In the genomic region with DNA sequence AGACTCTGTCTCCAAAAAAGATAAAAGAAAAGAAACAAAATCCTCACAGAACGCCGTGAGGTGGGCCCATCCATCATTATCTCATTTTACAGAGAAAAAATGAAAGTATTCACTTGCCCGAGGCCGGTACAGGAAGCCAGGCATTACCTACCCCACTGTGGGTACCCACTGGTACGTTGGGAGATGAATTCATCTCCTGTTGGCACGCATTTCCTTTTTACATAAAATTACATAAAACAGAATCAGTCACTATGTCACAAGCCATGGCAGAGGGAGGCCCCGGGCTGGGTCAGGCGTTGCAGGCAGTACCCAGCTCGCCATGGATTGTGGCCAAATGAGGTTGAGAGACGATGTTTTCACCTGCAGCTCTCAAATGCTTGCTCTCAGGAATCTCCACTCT, we compare ENCODE assay signal across 20 cellular contexts. TPM values are rescaled to one million over a fixed set of nuclear protein-coding genes. Genes with fewer than 3 reads are reported as not detected.
DNase-seq lines count a peak whose midpoint lies in the region; ATAC-seq and TF ChIP-seq lines count a peak whose summit lies in the region.
"Had no signal": no experiment of that assay in that cellular context is flagged by ENCODE, and none has a peak within 500 bp of the region (broad histone marks: within the 10 kb centered on the region; RNA-seq: fewer than 3 reads in every experiment).

No MANE protein-coding gene starts in this region.

- H3K4me3 Mint-ChIP-seq in naive thymus-derived CD4-positive, alpha-beta T cell = peak overlapping the region in 7 of 10 donors; percentile 16 to 56 (median 35)
- no peak overlapping the region for H3K4me3 Mint-ChIP-seq in natural killer cell
- H3K4me3 Mint-ChIP-seq: GM23338 had no signal

- H3K9me3 Mint-ChIP-seq in naive thymus-derived CD4-positive, alpha-beta T cell = no peaks in the 10 kb centered on the region
- H3K9me3 Mint-ChIP-seq in natural killer cell = no peaks in the 10 kb centered on the region
- H3K9me3 Mint-ChIP-seq: GM23338 had no signal

- CTCF ChIA-PET in RWPE1 (lab: Yijun Ruan, JAX) = interaction anchor here (0.7 kb wide), 1 partner anchor 333 kb away, joined by 3 read pairs; no protein-coding TSS in a partner anchor
- CTCF ChIA-PET in naive thymus-derived CD4-positive, alpha-beta T cell (lab: Charles Lee) = interaction anchor here (0.6 kb wide), 1 partner anchor 222 kb away, joined by 3 read pairs; no protein-coding TSS in a partner anchor

- H3K4me1 ChIP-seq in naive thymus-derived CD4-positive, alpha-beta T cell (ENCODE audit: control insufficient read depth in 2 of 2, insufficient read depth in 2 of 2, low read length in 2 of 2) = no peaks in the 10 kb centered on the region
- H3K4me1 ChIP-seq: SJSA1 had no signal

- peak overlapping the region; percentile 2; the same call in 1 of the 2 replicates for H3K27ac ChIP-seq in RWPE1
- H3K27ac ChIP-seq in naive thymus-derived CD4-positive, alpha-beta T cell (ENCODE audit: low read depth, low read length) = no peak overlapping the region
- H3K27ac ChIP-seq: C4-2B, KMS-11, SJSA1 had no signal

- no peak overlapping the region for H3K27ac Mint-ChIP-seq in naive thymus-derived CD4-positive, alpha-beta T cell
- H3K27ac Mint-ChIP-seq in natural killer cell = no peak overlapping the region
- H3K27ac Mint-ChIP-seq: GM23338 had no signal

- H3K4me1 Mint-ChIP-seq in naive thymus-derived CD4-positive, alpha-beta T cell = peaks cover 0 to 7% (median 0%) of the 10 kb centered on the region in 7 donors
- H3K4me1 Mint-ChIP-seq in natural killer cell = no peaks in the 10 kb centered on the region
- H3K4me1 Mint-ChIP-seq: GM23338 had no signal

- TF ChIP-seq CTCF in RWPE1 (conservative IDR thresholded peaks at IDR 0.05; ENCODE audit: low read depth) (no peak), natural killer cell (IDR thresholded peaks at IDR 0.05) (no peak)

- H3K36me3 ChIP-seq in naive thymus-derived CD4-positive, alpha-beta T cell (ENCODE audit: control insufficient read depth in 2 of 3, insufficient read depth in 3 of 3, low read length in 3 of 3) = no peaks in the 10 kb centered on the region
- H3K36me3 ChIP-seq: SJSA1 had no signal

- H3K36me3 Mint-ChIP-seq in naive thymus-derived CD4-positive, alpha-beta T cell = peaks cover 0 to 4% (median 0%) of the 10 kb centered on the region in 5 donors
- no peaks in the 10 kb centered on the region for H3K36me3 Mint-ChIP-seq in natural killer cell

- peak; percentile 18 to 64 for DNase-seq in NOMO-1 (lab: John Stamatoyannopoulos, UW; ENCODE audit: unreplicated experiment in 2 of 2)
- DNase-seq in NOMO-1 treated with dmso at 0.1 percent for 144 hours (lab: John Stamatoyannopoulos, UW; ENCODE audit: unreplicated experiment) = no peak
- peak; percentile 89 for DNase-seq in GF-D8 (lab: John Stamatoyannopoulos, UW)
- no peak for DNase-seq in RWPE1 (ENCODE audit: low spot score)
- peak in 4 of 9 donors; percentile 6 to 19 (median 12) for DNase-seq in naive thymus-derived CD4-positive, alpha-beta T cell
- DNase-seq in natural killer cell = no peak
- no peak for DNase-seq in NCI-H2171 (lab: John Stamatoyannopoulos, UW)
- DNase-seq: 8988T, Calu3, DMS79 treated with DMSO at 0.1 percent for 48 hours, MM.1S, NCI-H1417, NCI-H2029, NCI-H510A treated with DMSO at 0.1 percent for 48 hours, OCI-M1 had no signal

- intact Hi-C loops in naive thymus-derived CD4-positive, alpha-beta T cell (cut with micrococcal nuclease) = no loop called here
- intact Hi-C loops in natural killer cell (cut with micrococcal nuclease) = no loop called here

- H3K4me3 ChIP-seq in naive thymus-derived CD4-positive, alpha-beta T cell (ENCODE audit: low read length) = no peak overlapping the region
- H3K4me3 ChIP-seq: GM23338, SJSA1 had no signal

- H3K27me3 Mint-ChIP-seq in naive thymus-derived CD4-positive, alpha-beta T cell = peaks cover 0 to 5% (median 4%) of the 10 kb centered on the region in 5 donors
- no peaks in the 10 kb centered on the region for H3K27me3 Mint-ChIP-seq in natural killer cell (ENCODE audit: low read depth in 2 of 2)

- POLR2A ChIA-PET in RWPE1 (lab: Yijun Ruan, JAX; ENCODE audit: low non-redundant PET) = no interaction called here
- POLR2A ChIA-PET in naive thymus-derived CD4-positive, alpha-beta T cell (lab: Charles Lee) = no interaction called here

- ATAC-seq in naive thymus-derived CD4-positive, alpha-beta T cell = peak; percentile 54
- no peak for ATAC-seq in natural killer cell
- ATAC-seq in HG03135 (IDR thresholded peaks at IDR 0.05; ENCODE audit: unreplicated experiment) = no peak
- ATAC-seq: GM23338 had no signal

- H3K27me3 ChIP-seq in naive thymus-derived CD4-positive, alpha-beta T cell (ENCODE audit: control insufficient read depth in 2 of 2, insufficient read depth in 2 of 2, low read length in 2 of 2) = no peaks in the 10 kb centered on the region
- H3K27me3 ChIP-seq: SJSA1 had no signal

- no peaks in the 10 kb centered on the region for H3K9me3 ChIP-seq in naive thymus-derived CD4-positive, alpha-beta T cell (ENCODE audit: control insufficient read depth in 2 of 3, low read length in 3 of 3)
- H3K9me3 ChIP-seq: SJSA1 had no signal

RNA-seq across cellular contexts. Expression of gene TNRC18, which starts 38.6 kb away (rescaled TPM):
- total RNA-seq in naive thymus-derived CD4-positive, alpha-beta T cell = 10 to 100 TPM; 34.2 to 83.7 (median 49.3) TPM
- polyA plus RNA-seq in naive thymus-derived CD4-positive, alpha-beta T cell = under 1 TPM; 0.18 to 0.98 TPM
- 100 to 1,000 TPM; 111 to 127 (median 124) TPM for total RNA-seq in natural killer cell

RNA-seq across cellular contexts. Expression of gene FBXL18, which starts 51.4 kb away (rescaled TPM):
- total RNA-seq in naive thymus-derived CD4-positive, alpha-beta T cell = 10 to 100 TPM in 2 of 5 experiments, 1 to 10 TPM in 3; 7.3 to 13.7 (median 9.7) TPM
- polyA plus RNA-seq in naive thymus-derived CD4-positive, alpha-beta T cell = 1 to 10 TPM; 1.6 to 2.0 TPM
- 10 to 100 TPM; 12.5 to 15.8 (median 12.8) TPM for total RNA-seq in natural killer cell

Comparison
In these comparisons a context has a peak if more than half of its experiments do, and no peak if none do; other contexts are left out.
1. DNase-seq: peak in NOMO-1 (2 of 2) and GF-D8 (single experiment); none in NOMO-1 treated with dmso at 0.1 percent for 144 hours (single experiment), RWPE1 (single experiment), natural killer cell (single experiment) and NCI-H2171 (single experiment).